26 cellular contexts compared by ENCODE assay signal in genomic region chr10:116464257-116464656, GRCh38. TPM values are rescaled to one million over a fixed set of nuclear protein-coding genes. Genes with fewer than 3 reads are reported as not detected.
"Had no signal": no experiment of that assay in that cellular context is flagged by ENCODE, and none has a peak within 500 bp of the region (broad histone marks: within the 10 kb centered on the region; RNA-seq: fewer than 3 reads in every experiment).

No MANE protein-coding gene starts in this region.

- H3K4me1 ChIP-seq: ascending aorta, SJSA1 had no signal

- H3K27me3 ChIP-seq: ascending aorta, cardiac muscle cell, SJSA1 had no signal

- H3K9me3 ChIP-seq: ascending aorta, SJSA1 had no signal

- DNase-seq: activated CD4-positive, alpha-beta T cell treated with anti-CD3 and anti-CD28 coated beads for 4 hours; activated CD8-positive, alpha-beta memory T cell treated with anti-CD3 and anti-CD28 coated beads, Interleukin-2, amount 50 U/mL, for 48 hours; activated CD8-positive, alpha-beta T cell treated with anti-CD3 and anti-CD28 coated beads for 36 hours; activated effector memory CD4-positive, alpha-beta T cell treated with Interleukin-2 at 50 U/mL for 16 hours; activated naive CD4-positive, alpha-beta T cell treated with Interleukin-2 at 50 U/mL for 16 hours; activated naive CD8-positive, alpha-beta T cell treated with anti-CD3 and anti-CD28 coated beads, Interleukin-2, amount 50 U/mL, for 24 hours; activated T-cell treated with anti-CD3 and anti-CD28 coated beads, Interleukin-2, amount 50 U/mL, for 1 hour; amniotic stem cell; Kasumi-1; KBM-7; NCI-H1048; NCI-H146; NCI-H187 treated with DMSO at 0.1 percent for 48 hours; NCI-H2081 treated with DMSO at 0.1 percent for 48 hours; NCI-H2227 treated with DMSO at 0.1 percent for 48 hours; NCI-H446 treated with DMSO at 0.1 percent for 48 hours; NCI-H526 treated with DMSO at 0.1 percent for 48 hours; NCI-H82; PC-3; SHP77 had no signal

- H3K27ac ChIP-seq: ascending aorta, cardiac muscle cell, SJSA1 had no signal

- H3K4me3 ChIP-seq: ascending aorta, cardiac muscle cell, SJSA1 had no signal

- H3K36me3 ChIP-seq: ascending aorta, cardiac muscle cell, SJSA1 had no signal

- ATAC-seq: activated CD4-positive, CD25-positive, alpha-beta regulatory T cell treated with anti-CD3 and anti-CD28 coated beads, Interleukin-2, amount 50 U/mL, for 24 hours; activated CD8-positive, alpha-beta T cell treated with anti-CD3 and anti-CD28 coated beads for 36 hours; activated naive CD4-positive, alpha-beta T cell treated with anti-CD3 and anti-CD28 coated beads, Interleukin-2, amount 50 U/mL, for 72 hours; activated naive CD8-positive, alpha-beta T cell treated with anti-CD3 and anti-CD28 coated beads, Interleukin-2, amount 50 U/mL, for 24 hours; PC-3; SK-N-SH treated with all-trans-retinoic acid at 6 μM for 48 hours had no signal

RNA-seq across cellular contexts. Expression of gene PNLIPRP3, which starts 36.6 kb away (rescaled TPM):
- total RNA-seq: activated CD8-positive, alpha-beta T cell treated with anti-CD3 and anti-CD28 coated beads for 36 hours; activated naive CD4-positive, alpha-beta T cell treated with anti-CD3 and anti-CD28 coated beads, Interleukin-2, amount 50 U/mL, for 72 hours; ascending aorta; cardiac muscle cell; PC-3; SJSA1 had no signal
- polyA plus RNA-seq: cardiac muscle cell had no signal
